ENCODE assay signal across 21 cellular contexts in genomic region chr15:33742807-33743206, GRCh38.
DNase-seq lines count a peak whose midpoint lies in the region; ATAC-seq and TF ChIP-seq lines count a peak whose summit lies in the region.
"Had no signal": no experiment of that assay in that cellular context is flagged by ENCODE, and none has a peak within 500 bp of the region (broad histone marks: within the 10 kb centered on the region; RNA-seq: fewer than 3 reads in every experiment).

No MANE protein-coding gene starts in this region.

- H3K4me3 ChIP-seq in astrocyte of the cerebellum (ENCODE audit: low read depth, low read length) (no peak overlapping the region), brain microvascular endothelial cell (ENCODE audit: low read depth, low read length) (no peak overlapping the region)
- H3K4me3 ChIP-seq: A549, ascending aorta, gastrocnemius medialis, Peyer's patch had no signal

- no peak overlapping the region for H3K27ac ChIP-seq in foreskin keratinocyte
- no peak overlapping the region for H3K27ac ChIP-seq in brain microvascular endothelial cell
- H3K27ac ChIP-seq: A549, ascending aorta, gastrocnemius medialis, Peyer's patch had no signal

- intact Hi-C loops in sciatic nerve (cut with DNase I): no loop called here

- H3K27me3 ChIP-seq in foreskin keratinocyte: peaks cover 12% of the 10 kb centered on the region
- H3K27me3 ChIP-seq in brain microvascular endothelial cell (replicated peaks): no peaks in the 10 kb centered on the region
- H3K27me3 ChIP-seq: ascending aorta, gastrocnemius medialis, Peyer's patch had no signal

- TF ChIP-seq CTCF in astrocyte of the cerebellum (IDR thresholded peaks at IDR 0.05; ENCODE audit: low read depth, low read length, missing control alignments) (no peak), foreskin keratinocyte (conservative IDR thresholded peaks at IDR 0.05) (no peak), brain microvascular endothelial cell (IDR thresholded peaks at IDR 0.05; ENCODE audit: low read depth, low read length, missing control alignments) (no peak)

- DNase-seq in ACHN (peak; percentile 41), GM04503 (ENCODE audit: low read depth) (peak; percentile 54), astrocyte of the cerebellum (ENCODE audit: low read depth) (peak; percentile 24), glomerular visceral epithelial cell (ENCODE audit: extremely low spot score) (peak; percentile 13), foreskin keratinocyte (no peak), brain microvascular endothelial cell (no peak), sciatic nerve (ENCODE audit: low spot score) (no peak)
- no peak for DNase-seq in stimulated activated CD8-positive, alpha-beta memory T cell treated with anti-CD3 and anti-CD28 coated beads, Interleukin-4, amount 100 ng/mL, for 48 hours
- DNase-seq: activated B cell treated with CpG ODN at 0.5 μM for 24 hours; activated CD8-positive, alpha-beta T cell treated with anti-CD3 and anti-CD28 coated beads for 36 hours; activated naive CD4-positive, alpha-beta T cell treated with anti-CD3 and anti-CD28 coated beads, Interleukin-2, amount 10 ng/mL, durations not matched to agents 7 days and 5 days; activated T-cell treated with anti-CD3 and anti-CD28 coated beads, Interleukin-2, amount 50 U/mL, for 4 hours; CD4-positive, alpha-beta memory T cell; DMS79; gastrocnemius medialis; GOT3; NCI-H1105; Peyer's patch; SK-N-SH had no signal

- in situ Hi-C loops in ACHN (cut with HindIII; ENCODE audit: low pct_ligation_motif_present, low pct_unique_long_range_greater_than_20kb, low sequenced_read_pairs): loop anchor here (25.0 kb wide), 1 partner anchor 244 kb away; no protein-coding TSS in a partner anchor
- in situ Hi-C loops in astrocyte of the cerebellum (cut with HindIII; ENCODE audit: low sequenced_read_pairs): no loop called here
- in situ Hi-C loops in brain microvascular endothelial cell (cut with HindIII; ENCODE audit: low pct_ligation_motif_present, low sequenced_read_pairs): loop anchor here (25.0 kb wide), 1 partner anchor 244 kb away; no protein-coding TSS in a partner anchor

- no peaks in the 10 kb centered on the region for H3K4me1 ChIP-seq in foreskin keratinocyte
- H3K4me1 ChIP-seq: A549, ascending aorta, Peyer's patch had no signal

- ATAC-seq in foreskin keratinocyte: no peak
- ATAC-seq in sciatic nerve: no peak
- ATAC-seq: A549; activated CD8-positive, alpha-beta T cell treated with anti-CD3 and anti-CD28 coated beads for 36 hours; activated T-cell treated with anti-CD3 and anti-CD28 coated beads, Interleukin-2, amount 50 U/mL, for 4 hours had no signal

- no peaks in the 10 kb centered on the region for H3K36me3 ChIP-seq in brain microvascular endothelial cell (replicated peaks)
- H3K36me3 ChIP-seq: ascending aorta, Peyer's patch had no signal

Comparison
In these comparisons a context has a peak if more than half of its experiments do, and no peak if none do; other contexts are left out.
1. DNase-seq: peak in ACHN (single experiment), GM04503 (single experiment), astrocyte of the cerebellum (single experiment) and glomerular visceral epithelial cell (single experiment); none in foreskin keratinocyte (0 of 2), brain microvascular endothelial cell (single experiment), sciatic nerve (single experiment) and stimulated activated CD8-positive, alpha-beta memory T cell treated with anti-CD3 and anti-CD28 coated beads, Interleukin-4, amount 100 ng/mL, for 48 hours (single experiment).